10 cellular contexts compared by ENCODE assay signal in genomic region chr17:40307001-40307690, GRCh38. TPM values are rescaled to one million over a fixed set of nuclear protein-coding genes. Genes with fewer than 3 reads are reported as not detected.
DNase-seq lines count a peak whose midpoint lies in the region; ATAC-seq, FAIRE-seq and TF ChIP-seq lines count a peak whose summit lies in the region.
"Had no signal": no experiment of that assay in that cellular context is flagged by ENCODE, and none has a peak within 500 bp of the region (broad histone marks: within the 10 kb centered on the region; RNA-seq: fewer than 3 reads in every experiment).

No MANE protein-coding gene starts in this region.

- POLR2A ChIA-PET in activated CD8-positive, alpha-beta T cell treated with anti-CD3 and anti-CD28 coated beads, Interleukin-2, amount 10 ng/mL, durations not matched to agents 7 days and 5 days (lab: Charles Lee) = interaction anchor here (0.5 to 2.4 kb wide), 8 partner anchors 10 to 51 kb away, joined by 3 to 16 read pairs (median 4); no protein-coding TSS in a partner anchor

- peaks cover 18% of the 10 kb centered on the region for H3K4me1 Mint-ChIP-seq in activated CD8-positive, alpha-beta T cell treated with anti-CD3 and anti-CD28 coated beads, Interleukin-2, amount 10 ng/mL, durations not matched to agents 7 days and 5 days (ENCODE audit: low read depth)

- no peaks in the 10 kb centered on the region for H3K27me3 Mint-ChIP-seq in activated CD8-positive, alpha-beta T cell treated with anti-CD3 and anti-CD28 coated beads, Interleukin-2, amount 10 ng/mL, durations not matched to agents 7 days and 5 days (ENCODE audit: low read depth)
- H3K27me3 Mint-ChIP-seq: central memory CD8-positive, alpha-beta T cell had no signal

- no peaks in the 10 kb centered on the region for H3K9me3 ChIP-seq in cardiac muscle cell (ENCODE audit: low read depth)
- no peaks in the 10 kb centered on the region for H3K9me3 ChIP-seq in kidney (ENCODE audit: control insufficient read depth in 1 of 2, low read length in 2 of 2)

- CTCF ChIA-PET in activated CD8-positive, alpha-beta T cell treated with anti-CD3 and anti-CD28 coated beads, Interleukin-2, amount 10 ng/mL, durations not matched to agents 7 days and 5 days (lab: Charles Lee) = interaction anchor here (0.8 to 13.1 kb wide), 14 partner anchors 8 to 253 kb away, joined by 3 to 304 read pairs (median 5); no protein-coding TSS in a partner anchor

- DNase-seq in cardiac muscle cell (ENCODE audit: low read depth in 1 of 2, low spot score in 1 of 2) (peak in 1 of 2 donors; percentile 81), Right ventricle myocardium inferior (ENCODE audit: missing footprints) (no peak), kidney (peak; percentile 73), ureter (ENCODE audit: low spot score) (peak; percentile 55), NCI-H774 (lab: John Stamatoyannopoulos, UW) (no peak), anterior cingulate cortex (lab: John Stamatoyannopoulos, UW) (no peak), NCI-H2029 (lab: John Stamatoyannopoulos, UW) (no peak)
- peak; percentile 46 for DNase-seq in activated CD8-positive, alpha-beta T cell treated with anti-CD3 and anti-CD28 coated beads, Interleukin-2, amount 10 ng/mL, durations not matched to agents 7 days and 5 days
- DNase-seq: GF-D8 had no signal

- H3K9ac ChIP-seq in kidney (ENCODE audit: low read length in 2 of 2) = peak overlapping the region in 1 of 2 donors; percentile 37

- H3K4me1 ChIP-seq in cardiac muscle cell (ENCODE audit: low read depth) (peaks cover 52% of the 10 kb centered on the region), kidney (ENCODE audit: control insufficient read depth in 1 of 2, insufficient read depth in 1 of 2, low read depth in 1 of 2, low read length in 2 of 2) (peaks cover 60 to 64% of the 10 kb centered on the region in 2 donors)

- peaks cover 26% of the 10 kb centered on the region for H3K36me3 Mint-ChIP-seq in activated CD8-positive, alpha-beta T cell treated with anti-CD3 and anti-CD28 coated beads, Interleukin-2, amount 10 ng/mL, durations not matched to agents 7 days and 5 days (ENCODE audit: low read depth)

- H3K4me3 Mint-ChIP-seq in activated CD8-positive, alpha-beta T cell treated with anti-CD3 and anti-CD28 coated beads, Interleukin-2, amount 10 ng/mL, durations not matched to agents 7 days and 5 days = no peak overlapping the region
- H3K4me3 Mint-ChIP-seq: central memory CD8-positive, alpha-beta T cell had no signal

- H3K36me3 ChIP-seq in cardiac muscle cell (no peaks in the 10 kb centered on the region), kidney (ENCODE audit: control insufficient read depth in 1 of 2, insufficient read depth in 2 of 2, low read length in 2 of 2) (no peaks in the 10 kb centered on the region)

- intact Hi-C loops in Right ventricle myocardium inferior (cut with DNase I) (no loop called here), kidney (cut with DNase I) (loop anchor here (5.0 kb wide), 1 partner anchor 45 kb away; no protein-coding TSS in a partner anchor)

- no peaks in the 10 kb centered on the region for H3K27me3 ChIP-seq in cardiac muscle cell

- H3K9me3 Mint-ChIP-seq in activated CD8-positive, alpha-beta T cell treated with anti-CD3 and anti-CD28 coated beads, Interleukin-2, amount 10 ng/mL, durations not matched to agents 7 days and 5 days (ENCODE audit: insufficient read depth) = no peaks in the 10 kb centered on the region
- H3K9me3 Mint-ChIP-seq: central memory CD8-positive, alpha-beta T cell had no signal

- FAIRE-seq in kidney (lab: Jason Lieb, UNC) = no peak

- no peak for ATAC-seq in Right ventricle myocardium inferior
- peak; percentile 18 for ATAC-seq in activated CD8-positive, alpha-beta T cell treated with anti-CD3 and anti-CD28 coated beads, Interleukin-2, amount 10 ng/mL, durations not matched to agents 7 days and 5 days

- TF ChIP-seq CTCF in cardiac muscle cell (IDR thresholded peaks at IDR 0.05; ENCODE audit: low read depth, low read length) = no peak
- no peak for TF ChIP-seq CTCF in kidney (IDR thresholded peaks at IDR 0.05; ENCODE audit: borderline replicate concordance, extremely low read depth, insufficient read depth)

- H3K4me3 ChIP-seq in cardiac muscle cell (no peak overlapping the region), kidney (ENCODE audit: low read length in 2 of 2) (no peak overlapping the region)

- H3K27ac Mint-ChIP-seq in activated CD8-positive, alpha-beta T cell treated with anti-CD3 and anti-CD28 coated beads, Interleukin-2, amount 10 ng/mL, durations not matched to agents 7 days and 5 days = no peak overlapping the region

- H3K27ac ChIP-seq in cardiac muscle cell (peak overlapping the region; percentile 56), kidney (ENCODE audit: low read depth in 2 of 2, low read length in 2 of 2) (peak overlapping the region; percentile 52 to 66)

RNA-seq across cellular contexts. Expression of gene RARA, which starts 1.8 kb away (rescaled TPM):
- total RNA-seq in cardiac muscle cell (58.9 and 61.3 TPM in 2 replicates), Right ventricle myocardium inferior (17.9 TPM), kidney (45.7 TPM), ureter (34.9 TPM)
- polyA plus RNA-seq in cardiac muscle cell (33.2 and 43.4 TPM in 2 replicates), kidney (ENCODE audit: insufficient read depth, low read depth, low replicate concordance) (22.5 TPM)
- total RNA-seq in activated CD8-positive, alpha-beta T cell treated with anti-CD3 and anti-CD28 coated beads, Interleukin-2, amount 10 ng/mL, durations not matched to agents 7 days and 5 days = 10 to 100 TPM; 61.1 to 63.2 TPM

RNA-seq across cellular contexts. Expression of gene CDC6, which starts 19.5 kb away (rescaled TPM):
- total RNA-seq in cardiac muscle cell = 7.7 and 16.1 TPM in 2 replicates
- 7.2 and 20.1 TPM in 2 replicates for polyA plus RNA-seq in cardiac muscle cell
- 1.9 TPM for total RNA-seq in Right ventricle myocardium inferior
- total RNA-seq in activated CD8-positive, alpha-beta T cell treated with anti-CD3 and anti-CD28 coated beads, Interleukin-2, amount 10 ng/mL, durations not matched to agents 7 days and 5 days = 100 to 1,000 TPM; 103 to 110 TPM
- total RNA-seq in kidney = 1.7 TPM
- 0.49 TPM for polyA plus RNA-seq in kidney (ENCODE audit: insufficient read depth, low read depth, low replicate concordance)
- 3.1 TPM for total RNA-seq in ureter

RNA-seq across cellular contexts. Expression of gene GJD3, which starts 57.4 kb away (rescaled TPM):
- total RNA-seq in cardiac muscle cell = 0.48 and 1.7 TPM in 2 replicates
- polyA plus RNA-seq in cardiac muscle cell = 4.6 and 8.6 TPM in 2 replicates
- total RNA-seq in Right ventricle myocardium inferior = 0.92 TPM
- under 1 TPM in 1 of 2 experiments, not detected in 1; 0.29 TPM for total RNA-seq in activated CD8-positive, alpha-beta T cell treated with anti-CD3 and anti-CD28 coated beads, Interleukin-2, amount 10 ng/mL, durations not matched to agents 7 days and 5 days
- 2.6 TPM for total RNA-seq in kidney
- polyA plus RNA-seq in kidney (ENCODE audit: insufficient read depth, low read depth, low replicate concordance) = not detected
- total RNA-seq in ureter = 2.0 TPM

Comparison
In these comparisons a context has a peak if more than half of its experiments do, and no peak if none do; other contexts are left out.
1. DNase-seq: peak in activated CD8-positive, alpha-beta T cell treated with anti-CD3 and anti-CD28 coated beads, Interleukin-2, amount 10 ng/mL, durations not matched to agents 7 days and 5 days (single experiment), kidney (single experiment) and ureter (single experiment); none in Right ventricle myocardium inferior (single experiment), NCI-H774 (single experiment), anterior cingulate cortex (0 of 58) and NCI-H2029 (single experiment).